ENCODE assay signal across 12 cellular contexts in genomic region chr16:80583466-80583865, GRCh38.
DNase-seq lines count a peak whose midpoint lies in the region; ATAC-seq and TF ChIP-seq lines count a peak whose summit lies in the region.
"Had no signal": no experiment of that assay in that cellular context is flagged by ENCODE, and none has a peak within 500 bp of the region (broad histone marks: within the 10 kb centered on the region; RNA-seq: fewer than 3 reads in every experiment).

No MANE protein-coding gene starts in this region.

- H3K36me3 ChIP-seq in KMS-11 (ENCODE audit: insufficient read depth) (no peaks in the 10 kb centered on the region), WERI-Rb-1 (no peaks in the 10 kb centered on the region)

- H3K4me2 ChIP-seq in KMS-11, result peak overlapping the region; percentile 95

- H3K27ac Mint-ChIP-seq in activated naive CD8-positive, alpha-beta T cell treated with anti-CD3 and anti-CD28 coated beads, Interleukin-2, amount 50 U/mL, for 24 hours, result peak overlapping the region; percentile 33
- H3K27ac Mint-ChIP-seq: nephron had no signal

- H4K20me1 ChIP-seq in KMS-11 (ENCODE audit: insufficient read depth), result no peaks in the 10 kb centered on the region

- no peak for TF ChIP-seq CTCF in AG09309 (IDR thresholded peaks at IDR 0.05; ENCODE audit: control insufficient read depth, insufficient read depth, low read depth, low read length, missing control alignments)
- TF ChIP-seq CTCF in KMS-11 (conservative IDR thresholded peaks at IDR 0.05; ENCODE audit: low read depth, low read length), result no peak
- no peak for TF ChIP-seq CTCF in WERI-Rb-1 (IDR thresholded peaks at IDR 0.05; ENCODE audit: low read depth, low read length)

- H3K79me2 ChIP-seq in KMS-11 (ENCODE audit: insufficient read depth, low read depth), result no peaks in the 10 kb centered on the region

- peak; percentile 43 for ATAC-seq in activated naive CD8-positive, alpha-beta T cell treated with anti-CD3 and anti-CD28 coated beads, Interleukin-2, amount 50 U/mL, for 24 hours
- ATAC-seq in HG03135 (IDR thresholded peaks at IDR 0.05; ENCODE audit: unreplicated experiment), result no peak
- no peak for ATAC-seq in HG03520 (IDR thresholded peaks at IDR 0.05; ENCODE audit: unreplicated experiment)

- H3K27me3 ChIP-seq in KMS-11 (ENCODE audit: insufficient read depth, low read depth) (no peaks in the 10 kb centered on the region), WERI-Rb-1 (ENCODE audit: insufficient read depth, low read depth, severe bottlenecking) (peaks cover 3% of the 10 kb centered on the region)

- H3K9me3 Mint-ChIP-seq in activated naive CD8-positive, alpha-beta T cell treated with anti-CD3 and anti-CD28 coated beads, Interleukin-2, amount 50 U/mL, for 24 hours, result peaks cover 9% of the 10 kb centered on the region
- H3K9me3 Mint-ChIP-seq: nephron had no signal

- H3K27ac ChIP-seq in KMS-11 (peak overlapping the region; percentile 91), WERI-Rb-1 (no peak overlapping the region)

- peaks cover 68% of the 10 kb centered on the region for H3K4me1 Mint-ChIP-seq in activated naive CD8-positive, alpha-beta T cell treated with anti-CD3 and anti-CD28 coated beads, Interleukin-2, amount 50 U/mL, for 24 hours
- H3K4me1 Mint-ChIP-seq: nephron had no signal

- peak; percentile 45 for DNase-seq in AG09309 (ENCODE audit: low read depth)
- DNase-seq in activated naive CD8-positive, alpha-beta T cell treated with anti-CD3 and anti-CD28 coated beads, Interleukin-2, amount 50 U/mL, for 24 hours, result peak; percentile 61
- peak; percentile 48 for DNase-seq in medulla oblongata (ENCODE audit: extremely low spot score)
- DNase-seq in NCI-H774 (lab: John Stamatoyannopoulos, UW), result no peak
- DNase-seq in WERI-Rb-1, result no peak
- DNase-seq: activated naive CD8-positive, alpha-beta T cell treated with anti-CD3 and anti-CD28 coated beads, Interleukin-2, amount 10 ng/mL, durations not matched to agents 7 days and 5 days; glutamatergic neuron; Kasumi-1 had no signal

- peak overlapping the region; percentile 19 for H3K4me3 Mint-ChIP-seq in activated naive CD8-positive, alpha-beta T cell treated with anti-CD3 and anti-CD28 coated beads, Interleukin-2, amount 50 U/mL, for 24 hours
- H3K4me3 Mint-ChIP-seq: nephron had no signal

- peaks cover 100% of the 10 kb centered on the region for H3K4me1 ChIP-seq in KMS-11 (ENCODE audit: low read depth, poor library complexity, severe bottlenecking)

- H3K9ac ChIP-seq in KMS-11, result peak overlapping the region; percentile 41; the same call in 1 of the 2 replicates

- no peaks in the 10 kb centered on the region for H3K9me3 ChIP-seq in WERI-Rb-1 (ENCODE audit: severe bottlenecking)

- peak overlapping the region; percentile 19; the same call in 1 of the 2 replicates for H2AFZ ChIP-seq in KMS-11 (ENCODE audit: low read depth)

- H3K27me3 Mint-ChIP-seq in activated naive CD8-positive, alpha-beta T cell treated with anti-CD3 and anti-CD28 coated beads, Interleukin-2, amount 50 U/mL, for 24 hours, result peaks cover 6% of the 10 kb centered on the region

- no peaks in the 10 kb centered on the region for H3K36me3 Mint-ChIP-seq in activated naive CD8-positive, alpha-beta T cell treated with anti-CD3 and anti-CD28 coated beads, Interleukin-2, amount 50 U/mL, for 24 hours (ENCODE audit: low read depth)

- H3K4me3 ChIP-seq in AG09309 (ENCODE audit: control insufficient read depth, low read depth, low read length) (no peak overlapping the region), KMS-11 (IDR thresholded peaks at IDR 0.05; ENCODE audit: insufficient read depth, low read depth, low read length) (no peak overlapping the region), WERI-Rb-1 (ENCODE audit: low read depth, low read length) (no peak overlapping the region)

Comparison
In these comparisons a context has a peak if more than half of its experiments do, and no peak if none do; other contexts are left out.
1. DNase-seq: peak in AG09309 (single experiment), activated naive CD8-positive, alpha-beta T cell treated with anti-CD3 and anti-CD28 coated beads, Interleukin-2, amount 50 U/mL, for 24 hours (single experiment) and medulla oblongata (single experiment); none in NCI-H774 (single experiment) and WERI-Rb-1 (single experiment).